8 cellular contexts compared by ENCODE assay signal in the genomic region with DNA sequence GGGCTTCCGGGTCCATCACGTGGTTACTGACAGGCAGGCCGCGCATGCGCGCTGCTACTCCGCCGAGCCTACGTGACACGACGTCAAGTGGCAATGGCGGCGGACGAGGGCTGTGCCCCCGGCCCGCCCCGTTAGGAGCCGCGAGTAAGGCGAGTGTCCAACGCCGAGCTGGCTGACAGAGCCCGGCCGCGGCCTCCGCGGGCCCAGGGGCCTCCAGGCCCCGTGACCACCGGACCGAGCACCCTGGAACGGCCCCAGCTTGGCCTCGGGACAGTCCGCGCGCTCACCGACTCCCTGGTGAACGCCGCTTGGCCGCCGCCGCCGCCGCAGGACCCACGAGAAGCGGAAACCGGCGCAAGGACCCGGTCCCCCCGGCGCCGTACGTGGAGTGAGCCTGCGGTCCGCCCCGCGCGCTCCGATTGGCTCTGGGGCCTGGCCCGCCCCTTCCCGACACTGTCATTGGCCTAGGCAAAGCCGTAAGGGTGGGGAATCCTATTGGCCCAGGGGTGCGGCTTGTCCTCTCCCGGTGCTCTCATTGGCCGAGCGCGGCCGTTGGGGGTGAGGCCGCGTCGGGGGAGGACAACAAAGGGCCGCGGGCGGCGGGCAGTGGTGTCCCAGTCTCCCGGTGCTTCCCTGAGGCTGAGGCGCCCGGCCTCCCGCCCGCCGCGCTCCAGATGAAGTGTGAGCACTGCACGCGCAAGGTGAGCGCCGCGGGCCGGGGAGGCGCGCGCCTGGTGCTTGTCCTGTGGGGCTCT. TPM values are rescaled to one million over a fixed set of nuclear protein-coding genes. Genes with fewer than 3 reads are reported as not detected.
DNase-seq lines count a peak whose midpoint lies in the region; ATAC-seq, FAIRE-seq and TF ChIP-seq lines count a peak whose summit lies in the region.

Gene NARF (plus strand): TSS at position 612 of the 755 bp plus-strand sequence. CDS start 63 bp downstream, at position 675.

- intact Hi-C loops in left ventricle myocardium superior (cut with micrococcal nuclease) (no loop called here), psoas muscle (cut with DNase I) (no loop called here)

- H3K4me1 ChIP-seq in psoas muscle = peaks cover 17% of the 10 kb centered on the region

- no peaks in the 10 kb centered on the region for H3K27me3 ChIP-seq in psoas muscle (ENCODE audit: insufficient read depth in 3 of 3, low read length in 2 of 3)

- peak; percentile 95 for ATAC-seq in HG02885 (IDR thresholded peaks at IDR 0.05; ENCODE audit: poor library complexity, unreplicated experiment)
- ATAC-seq in T-helper 17 cell = peak; percentile 97
- ATAC-seq in left ventricle myocardium superior = peak; percentile 98
- peak; percentile 97 to 99 (median 98) for ATAC-seq in psoas muscle

- WGBS in psoas muscle, 3 donors = 0 to 1% (median 0%) methylated on average over 63 to 90 of the region's 90 CpGs

- peak within 1 kb of the TSS; percentile 92 for H3K27ac Mint-ChIP-seq in T-helper 17 cell

- peak within 1 kb of the TSS; percentile 94 for H3K4me3 ChIP-seq in psoas muscle

- no peak for TF ChIP-seq CTCF in psoas muscle (IDR thresholded peaks at IDR 0.05)

- H3K36me3 Mint-ChIP-seq in T-helper 17 cell (ENCODE audit: low read depth) = peaks cover 4% of the 10 kb centered on the region

- DNase-seq in NCI-H1694 treated with DMSO at 0.1 percent for 48 hours (lab: John Stamatoyannopoulos, UW) (peak; percentile 99), T-helper 17 cell (peak; percentile 91 to 92 (median 91)), amygdala (lab: John Stamatoyannopoulos, UW) (peak; percentile 75 to 99 (median 97)), left ventricle myocardium superior (peak; percentile 99), psoas muscle (peak; percentile 98 to 99), urothelium cell line (ENCODE audit: low spot score) (peak; percentile 100)

- peak within 1 kb of the TSS; percentile 99 for H3K27ac ChIP-seq in psoas muscle

- H3K9me3 ChIP-seq in T-helper 17 cell (ENCODE audit: control insufficient read depth, low read length, poor library complexity, severe bottlenecking) (no peaks in the 10 kb centered on the region), psoas muscle (no peaks in the 10 kb centered on the region)

- peaks cover 3 to 35% of the 10 kb centered on the region in 2 donors for H3K36me3 ChIP-seq in psoas muscle (ENCODE audit: insufficient read depth in 1 of 2, low read depth in 1 of 2)

- peak within 1 kb of the TSS; percentile 93 for H3K4me3 Mint-ChIP-seq in T-helper 17 cell

- H3K27me3 Mint-ChIP-seq in T-helper 17 cell = no peaks in the 10 kb centered on the region

- peak; percentile 88 for TF ChIP-seq POLR2A in GM15510 (IDR thresholded peaks at IDR 0.05; ENCODE audit: borderline replicate concordance, extremely low read depth, insufficient read length)

- peak; percentile 97 for FAIRE-seq in urothelium cell line (lab: Jason Lieb, UNC)

- H3K4me1 Mint-ChIP-seq in T-helper 17 cell = peaks cover 30% of the 10 kb centered on the region

RNA-seq across cellular contexts. Expression of gene NARF, which starts in this region (rescaled TPM):
- total RNA-seq in T-helper 17 cell = 10 to 100 TPM; 86.2 to 94.4 TPM
- 90.4 TPM for total RNA-seq in left ventricle myocardium superior
- total RNA-seq in psoas muscle = 10 to 100 TPM; 32.8 to 56.1 (median 46.0) TPM
- 100 to 1,000 TPM in 1 of 3 donors, 10 to 100 TPM in 2; 37.0 to 129 (median 39.2) TPM for polyA plus RNA-seq in psoas muscle

Comparison
In these comparisons a context has a peak if more than half of its experiments do, and no peak if none do; other contexts are left out.
1. Peak in every context shown above with its lines: DNase-seq, ATAC-seq, H3K4me3 ChIP-seq and H3K27ac ChIP-seq.